27 cellular contexts compared by ENCODE assay signal in the genomic region with DNA sequence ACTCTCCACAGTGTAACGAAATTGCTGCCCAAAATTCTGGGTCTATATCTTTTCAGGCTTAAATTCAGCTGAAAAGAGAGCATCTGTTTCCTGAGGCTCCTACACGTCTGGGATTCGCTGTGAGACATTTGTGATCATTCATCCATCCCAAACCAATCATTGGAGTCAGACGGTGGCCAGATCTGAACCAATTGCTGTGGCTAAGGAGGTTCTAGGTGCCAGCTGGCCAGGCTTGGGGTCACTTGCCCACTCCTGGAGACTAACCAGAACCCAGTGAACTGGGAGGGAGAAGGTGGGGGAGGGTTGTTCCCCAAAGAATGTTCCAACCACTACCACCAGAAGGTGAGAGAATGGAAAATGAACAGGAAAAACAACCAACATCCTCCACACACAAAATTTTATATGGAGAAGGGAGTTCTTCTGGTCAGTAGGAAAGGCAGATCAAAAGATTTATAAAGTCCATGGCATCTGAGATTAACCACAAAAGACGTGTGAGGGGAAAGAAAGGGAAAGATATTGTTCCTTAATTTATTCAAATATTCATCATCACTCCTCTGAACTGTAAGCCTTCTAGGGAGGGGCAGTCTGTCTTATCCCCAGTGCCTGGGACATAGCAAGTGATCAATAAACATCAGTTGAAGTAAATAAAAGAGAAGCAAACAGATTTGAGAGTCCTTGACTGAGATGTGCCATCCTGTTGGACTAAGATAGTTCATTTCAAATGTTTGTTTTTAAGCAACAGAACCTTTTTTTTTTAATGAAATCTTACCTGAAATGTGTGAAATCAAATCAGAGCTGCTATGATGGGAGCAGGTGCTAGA. TPM values are rescaled to one million over a fixed set of nuclear protein-coding genes. Genes with fewer than 3 reads are reported as not detected.
DNase-seq lines count a peak whose midpoint lies in the region; ATAC-seq, FAIRE-seq and TF ChIP-seq lines count a peak whose summit lies in the region.
"Had no signal": no experiment of that assay in that cellular context is flagged by ENCODE, and none has a peak within 500 bp of the region (broad histone marks: within the 10 kb centered on the region; RNA-seq: fewer than 3 reads in every experiment).

No MANE protein-coding gene starts in this region.

- no peaks in the 10 kb centered on the region; the same call in 2 of the 3 replicates for H3K9me3 Mint-ChIP-seq in GM23338
- no peaks in the 10 kb centered on the region for H3K9me3 Mint-ChIP-seq in nephron
- H3K9me3 Mint-ChIP-seq in stimulated activated memory B cell treated with anti-CD40 and anti-IgM and Interleukin-4, amounts not matched to agents 10 μg/mL and 1 μg/mL and 100 μg/mL, for 72 hours = no peaks in the 10 kb centered on the region
- H3K9me3 Mint-ChIP-seq in CD8-positive, alpha-beta T cell = no peaks in the 10 kb centered on the region
- H3K9me3 Mint-ChIP-seq: activated naive CD4-positive, alpha-beta T cell treated with anti-CD3 and anti-CD28 coated beads, Interleukin-2, amount 50 U/mL, for 72 hours; activated T-helper 17 cell treated with anti-CD3 and anti-CD28 coated beads, Interleukin-2, amount 50 U/mL, for 72 hours; central memory CD8-positive, alpha-beta T cell; immature natural killer cell; neural crest cell; stimulated activated naive CD8-positive, alpha-beta T cell treated with anti-CD3 and anti-CD28 coated beads, Interleukin-15, Interleukin-2, amounts not matched to agents 100 ng/mL and 50 ng/mL, for 24 hours; WTC11 had no signal

- no peaks in the 10 kb centered on the region for H4K20me1 ChIP-seq in GM23338 (replicated peaks; ENCODE audit: insufficient read depth)

- H3K9me3 ChIP-seq in A549 = no peaks in the 10 kb centered on the region
- no peaks in the 10 kb centered on the region for H3K9me3 ChIP-seq in CD8-positive, alpha-beta T cell (ENCODE audit: low read length)
- H3K9me3 ChIP-seq: left ventricle myocardium inferior, prostate gland, transverse colon had no signal

- peaks cover 14% of the 10 kb centered on the region for H3F3A ChIP-seq in GM23338 (replicated peaks; ENCODE audit: low read depth)

- H3K27me3 ChIP-seq in GM23338 (ENCODE audit: insufficient read depth) = no peaks in the 10 kb centered on the region
- H3K27me3 ChIP-seq in CD8-positive, alpha-beta T cell (ENCODE audit: insufficient read depth, low read length) = peaks cover 16% of the 10 kb centered on the region

- no peak for DNase-seq in A549 (ENCODE audit: low read depth in 1 of 2, low spot score in 1 of 2)
- no peak for DNase-seq in GM23338 (ENCODE audit: low spot score)
- DNase-seq in astrocyte of the hippocampus (ENCODE audit: low read depth, low spot score) = peak; percentile 60
- DNase-seq in sciatic nerve (ENCODE audit: low spot score) = no peak
- DNase-seq in GF-D8 (lab: John Stamatoyannopoulos, UW) = no peak
- DNase-seq in CD8-positive, alpha-beta T cell = no peak
- DNase-seq: CD4-positive, CD25-positive, alpha-beta regulatory T cell; dorsolateral prefrontal cortex; immature natural killer cell; left ventricle myocardium inferior; NCI-H1092; NCI-H510A treated with DMSO at 0.1 percent for 48 hours; stimulated activated CD4-positive, alpha-beta T cell treated with anti-CD3 and anti-CD28 coated beads, Interleukin-2, amount 100 ng/mL, for 48 hours; T-helper 9 cell; transverse colon had no signal

- peak overlapping the region; percentile 89; the same call in 1 of the 2 replicates for H2AFZ ChIP-seq in GM23338

- WGBS in A549 (ENCODE audit: missing lambda C conversion rate) = 38% methylated on average over 5 of the region's 5 CpGs

- H3K4me2 ChIP-seq in A549 (peak overlapping the region; percentile 43), GM23338 (no peak overlapping the region)

- POLR2A ChIA-PET in A549 (lab: Yijun Ruan, JAX) = interaction anchor here (1.3 kb wide), 1 partner anchor 10 kb away, joined by 3 read pairs; no protein-coding TSS in a partner anchor
- POLR2A ChIA-PET in CD8-positive, alpha-beta T cell (lab: Charles Lee) = interaction anchor here (1.3 kb wide), 1 partner anchor 10 kb away, joined by 4 read pairs; no protein-coding TSS in a partner anchor

- H3K79me2 ChIP-seq in GM23338 (replicated peaks; ENCODE audit: insufficient read depth) = peaks cover 6% of the 10 kb centered on the region

- TF ChIP-seq CTCF in A549 (IDR thresholded peaks at IDR 0.05) (no peak), GM23338 (conservative IDR thresholded peaks at IDR 0.05; ENCODE audit: low read depth in 2 of 2) (no peak), nephron (IDR thresholded peaks at IDR 0.05; ENCODE audit: unreplicated experiment in 3 of 3) (no peak)
- no peak for TF ChIP-seq CTCF in CD8-positive, alpha-beta T cell (IDR thresholded peaks at IDR 0.05)

- H3K4me1 ChIP-seq in A549 (peaks cover 33% of the 10 kb centered on the region), GM23338 (ENCODE audit: insufficient read depth) (peaks cover 3% of the 10 kb centered on the region; the same call in 1 of the 2 replicates)
- peaks cover 23% of the 10 kb centered on the region for H3K4me1 ChIP-seq in CD8-positive, alpha-beta T cell (ENCODE audit: insufficient read depth, low read length)

- FAIRE-seq in A549 (lab: Jason Lieb, UNC) = no peak
- FAIRE-seq: small intestine had no signal

- H3K27ac ChIP-seq in A549 (0 out of 6 replicates have a peak overlapping the region, but pooled peaks of 1 of the 2 experiments have one; percentile 1), GM23338 (ENCODE audit: low read depth) (no peak overlapping the region)
- H3K27ac ChIP-seq in CD8-positive, alpha-beta T cell (ENCODE audit: low read depth, low read length) = no peak overlapping the region
- H3K27ac ChIP-seq: left ventricle myocardium inferior, prostate gland, RWPE1, SK-N-MC, transverse colon had no signal

- CTCF ChIA-PET in A549 (lab: Yijun Ruan, JAX) = interaction anchor here (0.5 to 4.1 kb wide), 2 partner anchors 53 to 73 kb away, joined by 3 to 15 read pairs; no protein-coding TSS in a partner anchor
- CTCF ChIA-PET in CD8-positive, alpha-beta T cell (lab: Charles Lee) = no interaction called here

- no peak overlapping the region for H3K27ac Mint-ChIP-seq in GM23338
- peak overlapping the region; percentile 92 to 93 (median 93) for H3K27ac Mint-ChIP-seq in nephron
- H3K27ac Mint-ChIP-seq in stimulated activated memory B cell treated with anti-CD40 and anti-IgM and Interleukin-4, amounts not matched to agents 10 μg/mL and 1 μg/mL and 100 μg/mL, for 72 hours = no peak overlapping the region
- no peak overlapping the region for H3K27ac Mint-ChIP-seq in CD8-positive, alpha-beta T cell
- H3K27ac Mint-ChIP-seq: activated naive CD4-positive, alpha-beta T cell treated with anti-CD3 and anti-CD28 coated beads, Interleukin-2, amount 50 U/mL, for 72 hours; activated T-helper 17 cell treated with anti-CD3 and anti-CD28 coated beads, Interleukin-2, amount 50 U/mL, for 72 hours; CD4-positive, CD25-positive, alpha-beta regulatory T cell; immature natural killer cell; stimulated activated naive CD8-positive, alpha-beta T cell treated with anti-CD3 and anti-CD28 coated beads, Interleukin-15, Interleukin-2, amounts not matched to agents 100 ng/mL and 50 ng/mL, for 24 hours; WTC11 had no signal

- no peak for TF ChIP-seq EP300 in A549 (IDR thresholded peaks at IDR 0.05)

- no peaks in the 10 kb centered on the region for H3K9me2 ChIP-seq in GM23338 (ENCODE audit: insufficient read depth)

- ATAC-seq in A549 (no peak), GM23338 (no peak), sciatic nerve (no peak)
- ATAC-seq in stimulated activated memory B cell treated with anti-CD40 and anti-IgM and Interleukin-4, amounts not matched to agents 10 μg/mL and 1 μg/mL and 100 μg/mL, for 72 hours = no peak
- ATAC-seq in CD8-positive, alpha-beta T cell = no peak
- ATAC-seq: activated naive CD4-positive, alpha-beta T cell treated with anti-CD3 and anti-CD28 coated beads, Interleukin-2, amount 50 U/mL, for 72 hours; activated T-helper 17 cell treated with anti-CD3 and anti-CD28 coated beads, Interleukin-2, amount 50 U/mL, for 72 hours; WTC11 had no signal

- H3K4me3 ChIP-seq in A549 (no peak overlapping the region), GM23338 (no peak overlapping the region)
- H3K4me3 ChIP-seq in CD8-positive, alpha-beta T cell (ENCODE audit: low read depth, low read length) = no peak overlapping the region
- H3K4me3 ChIP-seq: dorsolateral prefrontal cortex, left ventricle myocardium inferior, prostate gland, SK-N-MC, transverse colon had no signal

- no peak overlapping the region for H3K4me3 Mint-ChIP-seq in GM23338
- H3K4me3 Mint-ChIP-seq in nephron = peak overlapping the region in 1 of 3 experiments; percentile 78
- H3K4me3 Mint-ChIP-seq in stimulated activated memory B cell treated with anti-CD40 and anti-IgM and Interleukin-4, amounts not matched to agents 10 μg/mL and 1 μg/mL and 100 μg/mL, for 72 hours = no peak overlapping the region
- H3K4me3 Mint-ChIP-seq in CD8-positive, alpha-beta T cell = no peak overlapping the region
- H3K4me3 Mint-ChIP-seq: activated T-helper 17 cell treated with anti-CD3 and anti-CD28 coated beads, Interleukin-2, amount 50 U/mL, for 72 hours; CD4-positive, CD25-positive, alpha-beta regulatory T cell; central memory CD8-positive, alpha-beta T cell; immature natural killer cell; stimulated activated naive CD8-positive, alpha-beta T cell treated with anti-CD3 and anti-CD28 coated beads, Interleukin-15, Interleukin-2, amounts not matched to agents 100 ng/mL and 50 ng/mL, for 24 hours; WTC11 had no signal

- TF ChIP-seq RAD21 in A549 (conservative IDR thresholded peaks at IDR 0.05 in 1 of 2, IDR thresholded peaks at IDR 0.05 in 1 of 2) = no peak

- no peaks in the 10 kb centered on the region for H3K36me3 ChIP-seq in GM23338 (ENCODE audit: insufficient read depth)
- no peaks in the 10 kb centered on the region for H3K36me3 ChIP-seq in CD8-positive, alpha-beta T cell (ENCODE audit: insufficient read depth, low read length)
- H3K36me3 ChIP-seq: left ventricle myocardium inferior, prostate gland, transverse colon had no signal

- H3K4me1 Mint-ChIP-seq in GM23338 (peaks cover 2% of the 10 kb centered on the region; the same call in 1 of the 3 replicates), nephron (peaks cover 15% of the 10 kb centered on the region)
- H3K4me1 Mint-ChIP-seq in stimulated activated memory B cell treated with anti-CD40 and anti-IgM and Interleukin-4, amounts not matched to agents 10 μg/mL and 1 μg/mL and 100 μg/mL, for 72 hours = peaks cover 21% of the 10 kb centered on the region
- peaks cover 10% of the 10 kb centered on the region for H3K4me1 Mint-ChIP-seq in CD8-positive, alpha-beta T cell (ENCODE audit: low read depth)
- H3K4me1 Mint-ChIP-seq: activated T-helper 17 cell treated with anti-CD3 and anti-CD28 coated beads, Interleukin-2, amount 50 U/mL, for 72 hours had no signal

- no peaks in the 10 kb centered on the region for H3K36me3 Mint-ChIP-seq in GM23338 (ENCODE audit: low read depth)
- no peaks in the 10 kb centered on the region for H3K36me3 Mint-ChIP-seq in nephron (ENCODE audit: low read depth)
- no peaks in the 10 kb centered on the region for H3K36me3 Mint-ChIP-seq in stimulated activated memory B cell treated with anti-CD40 and anti-IgM and Interleukin-4, amounts not matched to agents 10 μg/mL and 1 μg/mL and 100 μg/mL, for 72 hours
- H3K36me3 Mint-ChIP-seq in CD8-positive, alpha-beta T cell = no peaks in the 10 kb centered on the region
- H3K36me3 Mint-ChIP-seq: CD4-positive, CD25-positive, alpha-beta regulatory T cell; immature natural killer cell; WTC11 had no signal

- intact Hi-C loops in sciatic nerve (cut with DNase I) = no loop called here
- intact Hi-C loops in CD8-positive, alpha-beta T cell (cut with DNase I, micrococcal nuclease) = no loop called here

- peaks cover 5% of the 10 kb centered on the region for H3K27me3 Mint-ChIP-seq in GM23338 (ENCODE audit: insufficient read depth, low read depth, poor library complexity)
- peaks cover 7% of the 10 kb centered on the region for H3K27me3 Mint-ChIP-seq in nephron (ENCODE audit: low read depth)
- peaks cover 24% of the 10 kb centered on the region for H3K27me3 Mint-ChIP-seq in stimulated activated memory B cell treated with anti-CD40 and anti-IgM and Interleukin-4, amounts not matched to agents 10 μg/mL and 1 μg/mL and 100 μg/mL, for 72 hours
- peaks cover 26% of the 10 kb centered on the region for H3K27me3 Mint-ChIP-seq in CD8-positive, alpha-beta T cell (ENCODE audit: low read depth)

- no peak for TF ChIP-seq POLR2A in A549 (IDR thresholded peaks at IDR 0.05; ENCODE audit: low read length)

RNA-seq across cellular contexts. Expression of a gene that starts 3.0 kb away (rescaled TPM):
- polyA plus RNA-seq in A549 (2011; rRNA removed) = 15.1 and 15.9 TPM in 2 replicates
- polyA plus RNA-seq in A549 (2012; cell fraction: cytosol; rRNA removed) = 19.6 and 25.6 TPM in 2 replicates
- polyA plus RNA-seq in A549 (2012; cell fraction: nucleus; rRNA removed) = 55.8 and 59.5 TPM in 2 replicates
- 15.6 to 21.2 TPM (median 20.1 TPM) in 3 replicates for polyA plus RNA-seq in A549 (2017; fragmentation: RNase III; extraction: RNeasy Plus Mini Kit Qiagen cat#74134 plus additional on column Dnase treatment)
- polyA minus RNA-seq in A549 (2011; rRNA and poly(A)+ RNA removed) = 18.9 and 19.5 TPM in 2 replicates
- total RNA-seq in GM23338 (2014; rRNA removed; shearing (Covaris generic)) = 42.8 and 50.0 TPM in 2 replicates
- polyA plus RNA-seq in GM23338 (2016; fragmentation: Nextera tagmentation; extraction: Ambion mirVana) = 20.4 and 24.5 TPM in 2 replicates
- total RNA-seq in sciatic nerve = 76.0 TPM
- total RNA-seq in CD8-positive, alpha-beta T cell = under 1 TPM; 0.42 to 0.54 TPM

RNA-seq across cellular contexts. Expression of a gene that starts 10.2 kb away (rescaled TPM):
- polyA plus RNA-seq in A549 (2011; rRNA removed) (15.5 and 19.9 TPM in 2 replicates), A549 (2017; fragmentation: RNase III; extraction: RNeasy Plus Mini Kit Qiagen cat#74134 plus additional on column Dnase treatment) (66.8 to 74.6 TPM (median 74.3 TPM) in 3 replicates), GM23338 (2016; fragmentation: Nextera tagmentation; extraction: Ambion mirVana) (5.1 and 6.1 TPM in 2 replicates)
- polyA plus RNA-seq in A549 (2012; cell fraction: cytosol; rRNA removed) = 22.8 and 24.3 TPM in 2 replicates
- 45.1 and 48.1 TPM in 2 replicates for polyA plus RNA-seq in A549 (2012; cell fraction: nucleus; rRNA removed)
- 11.4 and 15.8 TPM in 2 replicates for polyA minus RNA-seq in A549 (2011; rRNA and poly(A)+ RNA removed)
- 17.5 and 21.8 TPM in 2 replicates for total RNA-seq in GM23338 (2014; rRNA removed; shearing (Covaris generic))
- 38.2 TPM for total RNA-seq in sciatic nerve
- total RNA-seq in CD8-positive, alpha-beta T cell = 10 to 100 TPM; 47.9 to 52.9 TPM

RNA-seq across cellular contexts. Expression of a gene that starts 13.5 kb away (rescaled TPM):
- polyA plus RNA-seq in A549 (2011; rRNA removed) (62.6 and 86.3 TPM in 2 replicates), A549 (2017; fragmentation: RNase III; extraction: RNeasy Plus Mini Kit Qiagen cat#74134 plus additional on column Dnase treatment) (49.1 to 67.0 TPM (median 59.0 TPM) in 3 replicates), GM23338 (2016; fragmentation: Nextera tagmentation; extraction: Ambion mirVana) (53.0 and 62.0 TPM in 2 replicates)
- 121 and 139 TPM in 2 replicates for polyA plus RNA-seq in A549 (2012; cell fraction: cytosol; rRNA removed)
- 262 and 283 TPM in 2 replicates for polyA plus RNA-seq in A549 (2012; cell fraction: nucleus; rRNA removed)
- polyA minus RNA-seq in A549 (2011; rRNA and poly(A)+ RNA removed) = 51.6 and 62.6 TPM in 2 replicates
- total RNA-seq in GM23338 (2014; rRNA removed; shearing (Covaris generic)) = 52.4 and 64.4 TPM in 2 replicates
- total RNA-seq in sciatic nerve = 68.6 TPM
- 10 to 100 TPM; 68.5 to 70.6 TPM for total RNA-seq in CD8-positive, alpha-beta T cell

RNA-seq across cellular contexts. Expression of a gene that starts 20.5 kb away (rescaled TPM):
- polyA plus RNA-seq in A549 (2011; rRNA removed) (35.3 and 42.0 TPM in 2 replicates), A549 (2017; fragmentation: RNase III; extraction: RNeasy Plus Mini Kit Qiagen cat#74134 plus additional on column Dnase treatment) (30.6 to 34.5 TPM (median 34.1 TPM) in 3 replicates), GM23338 (2016; fragmentation: Nextera tagmentation; extraction: Ambion mirVana) (9.7 and 10.4 TPM in 2 replicates)
- 32.8 and 40.3 TPM in 2 replicates for polyA plus RNA-seq in A549 (2012; cell fraction: cytosol; rRNA removed)
- 158 and 180 TPM in 2 replicates for polyA plus RNA-seq in A549 (2012; cell fraction: nucleus; rRNA removed)
- polyA minus RNA-seq in A549 (2011; rRNA and poly(A)+ RNA removed) = 58.8 and 60.8 TPM in 2 replicates
- 56.5 and 61.6 TPM in 2 replicates for total RNA-seq in GM23338 (2014; rRNA removed; shearing (Covaris generic))
- 39.5 TPM for total RNA-seq in sciatic nerve
- total RNA-seq in CD8-positive, alpha-beta T cell = 10 to 100 TPM; 43.7 to 46.7 TPM

RNA-seq across cellular contexts. Expression of a gene that starts 23.2 kb away (rescaled TPM):
- polyA plus RNA-seq in A549 (2011; rRNA removed) = 47.4 and 59.1 TPM in 2 replicates
- polyA plus RNA-seq in A549 (2012; cell fraction: cytosol; rRNA removed) = 115 and 130 TPM in 2 replicates
- 140 and 198 TPM in 2 replicates for polyA plus RNA-seq in A549 (2012; cell fraction: nucleus; rRNA removed)
- 59.4 to 68.5 TPM (median 62.5 TPM) in 3 replicates for polyA plus RNA-seq in A549 (2017; fragmentation: RNase III; extraction: RNeasy Plus Mini Kit Qiagen cat#74134 plus additional on column Dnase treatment)
- polyA minus RNA-seq in A549 (2011; rRNA and poly(A)+ RNA removed) = 120 and 127 TPM in 2 replicates
- 41.3 and 41.6 TPM in 2 replicates for total RNA-seq in GM23338 (2014; rRNA removed; shearing (Covaris generic))
- polyA plus RNA-seq in GM23338 (2016; fragmentation: Nextera tagmentation; extraction: Ambion mirVana) = 35.2 and 42.6 TPM in 2 replicates
- 14.0 TPM for total RNA-seq in sciatic nerve
- 10 to 100 TPM; 18.4 to 19.8 TPM for total RNA-seq in CD8-positive, alpha-beta T cell

Comparison
In these comparisons a context has a peak if more than half of its experiments do, and no peak if none do; other contexts are left out.
1. H3K27ac Mint-ChIP-seq: peak in nephron (3 of 3); none in GM23338 (single experiment), stimulated activated memory B cell treated with anti-CD40 and anti-IgM and Interleukin-4, amounts not matched to agents 10 μg/mL and 1 μg/mL and 100 μg/mL, for 72 hours (single experiment) and CD8-positive, alpha-beta T cell (single experiment).
2. RNA of a gene that starts 3.0 kb away (total RNA-seq): 76.0 TPM in sciatic nerve (single experiment) and 42.8 to 50.0 TPM in GM23338; 0.42 to 0.54 TPM in CD8-positive, alpha-beta T cell; every median in the first group is over 10 times any median in the second.